In genomic region chr5:77850536-77851228, GRCh38 we compare ENCODE assay signal across 11 cellular contexts.
DNase-seq lines count a peak whose midpoint lies in the region; ATAC-seq, FAIRE-seq and TF ChIP-seq lines count a peak whose summit lies in the region.
"Had no signal": no experiment of that assay in that cellular context is flagged by ENCODE, and none has a peak within 500 bp of the region (broad histone marks: within the 10 kb centered on the region; RNA-seq: fewer than 3 reads in every experiment).

No MANE protein-coding gene starts in this region.

- no peaks in the 10 kb centered on the region for H3K9me3 ChIP-seq in heart left ventricle
- H3K9me3 ChIP-seq in right atrium auricular region = no peaks in the 10 kb centered on the region
- H3K9me3 ChIP-seq in naive thymus-derived CD4-positive, alpha-beta T cell (ENCODE audit: control insufficient read depth in 2 of 3, low read length in 3 of 3) = no peaks in the 10 kb centered on the region

- POLR2A ChIA-PET in naive thymus-derived CD4-positive, alpha-beta T cell (lab: Charles Lee) = no interaction called here

- H3K4me3 Mint-ChIP-seq in naive thymus-derived CD4-positive, alpha-beta T cell = peak overlapping the region; percentile 48 to 92 (median 84)

- DNase-seq in heart left ventricle (no peak), right atrium auricular region (ENCODE audit: low spot score) (no peak), ecto neural progenitor cell (ENCODE audit: low spot score) (peak; percentile 60), urothelium cell line (ENCODE audit: low spot score) (no peak), midbrain (lab: John Stamatoyannopoulos, UW) (no peak), kidney tubule cell (ENCODE audit: low spot score) (no peak)
- no peak for DNase-seq in naive thymus-derived CD4-positive, alpha-beta T cell
- DNase-seq: NCI-H2227 treated with DMSO at 0.1 percent for 48 hours had no signal

- peaks cover 10 to 30% (median 18%) of the 10 kb centered on the region in 7 donors for H3K4me1 Mint-ChIP-seq in naive thymus-derived CD4-positive, alpha-beta T cell

- H3K27me3 Mint-ChIP-seq in naive thymus-derived CD4-positive, alpha-beta T cell = peaks cover 25 to 80% (median 54%) of the 10 kb centered on the region in 5 donors

- peak; percentile 32 for FAIRE-seq in urothelium cell line (lab: Jason Lieb, UNC)
- FAIRE-seq: bronchial epithelial cell had no signal

- H3K4me1 ChIP-seq in heart left ventricle (peaks cover 0 to 19% (median 4%) of the 10 kb centered on the region in 12 donors), right atrium auricular region (peaks cover 0 to 6% of the 10 kb centered on the region in 2 donors)
- H3K4me1 ChIP-seq in naive thymus-derived CD4-positive, alpha-beta T cell (ENCODE audit: control insufficient read depth in 2 of 2, insufficient read depth in 2 of 2, low read length in 2 of 2) = peaks cover 0 to 13% of the 10 kb centered on the region in 2 donors

- H3K36me3 ChIP-seq in heart left ventricle (no peaks in the 10 kb centered on the region), right atrium auricular region (no peaks in the 10 kb centered on the region)
- H3K36me3 ChIP-seq in naive thymus-derived CD4-positive, alpha-beta T cell (ENCODE audit: control insufficient read depth in 2 of 3, insufficient read depth in 3 of 3, low read length in 3 of 3) = no peaks in the 10 kb centered on the region

- 71 to 82% (median 76%) methylated on average over 35 to 37 of the region's 37 CpGs for WGBS in heart left ventricle, 4 donors

- peaks cover 0 to 51% (median 5%) of the 10 kb centered on the region in 9 donors for H3K27me3 ChIP-seq in heart left ventricle
- no peaks in the 10 kb centered on the region for H3K27me3 ChIP-seq in right atrium auricular region
- no peaks in the 10 kb centered on the region for H3K27me3 ChIP-seq in naive thymus-derived CD4-positive, alpha-beta T cell (ENCODE audit: control insufficient read depth in 2 of 2, insufficient read depth in 2 of 2, low read length in 2 of 2)

- TF ChIP-seq POLR2A in heart left ventricle (IDR thresholded peaks at IDR 0.05) = no peak

- H3K27ac Mint-ChIP-seq in naive thymus-derived CD4-positive, alpha-beta T cell = peak overlapping the region in 1 of 9 donors; percentile 40

- intact Hi-C loops in heart left ventricle (cut with DNase I) = no loop called here
- intact Hi-C loops in naive thymus-derived CD4-positive, alpha-beta T cell (cut with micrococcal nuclease) = loop anchor here (5.0 to 10.0 kb wide), 3 partner anchors 73 to 208 kb away; partner anchors contain the start of gene TBCA (in 2 of the 2)

- CTCF ChIA-PET in naive thymus-derived CD4-positive, alpha-beta T cell (lab: Charles Lee) = no interaction called here

- TF ChIP-seq CTCF in heart left ventricle (IDR thresholded peaks at IDR 0.05) = no peak
- no peak for TF ChIP-seq CTCF in right atrium auricular region (IDR thresholded peaks at IDR 0.05)

- ATAC-seq in heart left ventricle (no peak), GM18867 (IDR thresholded peaks at IDR 0.05; ENCODE audit: unreplicated experiment) (no peak)
- no peak for ATAC-seq in naive thymus-derived CD4-positive, alpha-beta T cell

- peak overlapping the region in 10 of 12 donors; percentile 43 to 74 (median 62) for H3K4me3 ChIP-seq in heart left ventricle
- H3K4me3 ChIP-seq in right atrium auricular region = peak overlapping the region in 1 of 2 donors; percentile 63
- no peak overlapping the region for H3K4me3 ChIP-seq in naive thymus-derived CD4-positive, alpha-beta T cell (ENCODE audit: low read length)

- H3K36me3 Mint-ChIP-seq in naive thymus-derived CD4-positive, alpha-beta T cell = no peaks in the 10 kb centered on the region

- peaks cover 0 to 4% (median 0%) of the 10 kb centered on the region in 11 donors for H3K9me3 Mint-ChIP-seq in naive thymus-derived CD4-positive, alpha-beta T cell

- H3K27ac ChIP-seq in heart left ventricle (peak overlapping the region in 1 of 12 donors; percentile 26), right atrium auricular region (peak overlapping the region in 1 of 2 donors; percentile 14)
- no peak overlapping the region for H3K27ac ChIP-seq in naive thymus-derived CD4-positive, alpha-beta T cell (ENCODE audit: low read depth, low read length)
- H3K27ac ChIP-seq: C4-2B had no signal

Comparison
In these comparisons a context has a peak if more than half of its experiments do, and no peak if none do; other contexts are left out.
1. intact Hi-C loops: an anchor here in naive thymus-derived CD4-positive, alpha-beta T cell (5.0 to 10.0 kb wide); none called in heart left ventricle.